ENCODE assay signal across 8 cellular contexts in genomic region chr6:19991176-19991575, GRCh38.
"Had no signal": no experiment of that assay in that cellular context is flagged by ENCODE, and none has a peak within 500 bp of the region (broad histone marks: within the 10 kb centered on the region; RNA-seq: fewer than 3 reads in every experiment).

No MANE protein-coding gene starts in this region.

- H3K4me3 ChIP-seq: GM23338 had no signal

- H3K4me3 Mint-ChIP-seq: GM23338, H9, IgD-negative memory B cell had no signal

- H3K27ac ChIP-seq: HL-60 had no signal

- H3K36me3 Mint-ChIP-seq: IgD-negative memory B cell had no signal

- H3K9me3 Mint-ChIP-seq: GM23338, H9 had no signal

- H3K27ac Mint-ChIP-seq: GM23338, H9, IgD-negative memory B cell had no signal

- ATAC-seq: GM23338, HepG2 had no signal

- DNase-seq: H9, HCEC 1CT had no signal

- FAIRE-seq: H1, H54, HepG2 had no signal
